ENCODE assay signal across 13 cellular contexts in genomic region chr15:92805080-92805708, GRCh38.
DNase-seq lines count a peak whose midpoint lies in the region; ATAC-seq and TF ChIP-seq lines count a peak whose summit lies in the region.
"Had no signal": no experiment of that assay in that cellular context is flagged by ENCODE, and none has a peak within 500 bp of the region (broad histone marks: within the 10 kb centered on the region; RNA-seq: fewer than 3 reads in every experiment).

No MANE protein-coding gene starts in this region.

- no peaks in the 10 kb centered on the region for H3K27me3 Mint-ChIP-seq in CD8-positive, alpha-beta memory T cell
- no peaks in the 10 kb centered on the region for H3K27me3 Mint-ChIP-seq in activated T-helper 1 cell treated with anti-CD3 and anti-CD28 coated beads, Interleukin-12 subunit alpha, Interleukin-12 subunit beta, Interleukin-2, Interleukin-4 antibody, amounts not matched to agents 30 ng/mL and 10 ng/mL and 1 ng/mL, durations not matched to agents 14 hours and 24 hours and 36 hours (ENCODE audit: insufficient read depth)
- H3K27me3 Mint-ChIP-seq in T-helper 17 cell = no peaks in the 10 kb centered on the region
- H3K27me3 Mint-ChIP-seq: brain; CD4-positive, alpha-beta memory T cell had no signal

- peaks cover 14% of the 10 kb centered on the region for H3K4me1 ChIP-seq in CD8-positive, alpha-beta memory T cell (ENCODE audit: insufficient read depth, low read length)
- H3K4me1 ChIP-seq in foreskin keratinocyte = peaks cover 27% of the 10 kb centered on the region

- H3K9me3 ChIP-seq in CD8-positive, alpha-beta memory T cell (ENCODE audit: low read length) = no peaks in the 10 kb centered on the region
- H3K9me3 ChIP-seq in T-helper 17 cell (ENCODE audit: control insufficient read depth, low read length, poor library complexity, severe bottlenecking) = no peaks in the 10 kb centered on the region

- H3K36me3 Mint-ChIP-seq in CD8-positive, alpha-beta memory T cell = peaks cover 0 to 7% (median 4%) of the 10 kb centered on the region in 3 donors
- H3K36me3 Mint-ChIP-seq in activated T-helper 1 cell treated with anti-CD3 and anti-CD28 coated beads, Interleukin-12 subunit alpha, Interleukin-12 subunit beta, Interleukin-2, Interleukin-4 antibody, amounts not matched to agents 30 ng/mL and 10 ng/mL and 1 ng/mL, durations not matched to agents 14 hours and 24 hours and 36 hours (ENCODE audit: low read depth) = peaks cover 3% of the 10 kb centered on the region
- peaks cover 4% of the 10 kb centered on the region for H3K36me3 Mint-ChIP-seq in T-helper 17 cell (ENCODE audit: low read depth)

- ATAC-seq in foreskin keratinocyte (no peak), T-helper 17 cell (no peak), left colon (no peak)
- ATAC-seq: naive thymus-derived CD4-positive, alpha-beta T cell had no signal

- TF ChIP-seq CTCF in foreskin keratinocyte (conservative IDR thresholded peaks at IDR 0.05) = no peak

- no peak overlapping the region for H3K27ac Mint-ChIP-seq in CD8-positive, alpha-beta memory T cell
- H3K27ac Mint-ChIP-seq in activated T-helper 1 cell treated with anti-CD3 and anti-CD28 coated beads, Interleukin-12 subunit alpha, Interleukin-12 subunit beta, Interleukin-2, Interleukin-4 antibody, amounts not matched to agents 30 ng/mL and 10 ng/mL and 1 ng/mL, durations not matched to agents 14 hours and 24 hours and 36 hours = peak overlapping the region; percentile 67
- no peak overlapping the region for H3K27ac Mint-ChIP-seq in T-helper 17 cell

- CTCF ChIA-PET in CD8-positive, alpha-beta memory T cell (lab: Charles Lee) = interaction anchor here (1.3 to 1.6 kb wide), 5 partner anchors 8 to 283 kb away, joined by 3 to 12 read pairs (median 4); no protein-coding TSS in a partner anchor

- H3K9me3 Mint-ChIP-seq in CD8-positive, alpha-beta memory T cell = no peaks in the 10 kb centered on the region
- peaks cover 3% of the 10 kb centered on the region for H3K9me3 Mint-ChIP-seq in activated T-helper 1 cell treated with anti-CD3 and anti-CD28 coated beads, Interleukin-12 subunit alpha, Interleukin-12 subunit beta, Interleukin-2, Interleukin-4 antibody, amounts not matched to agents 30 ng/mL and 10 ng/mL and 1 ng/mL, durations not matched to agents 14 hours and 24 hours and 36 hours
- H3K9me3 Mint-ChIP-seq: CD4-positive, alpha-beta memory T cell; naive thymus-derived CD4-positive, alpha-beta T cell had no signal

- POLR2A ChIA-PET in CD8-positive, alpha-beta memory T cell (lab: Charles Lee) = interaction anchor here (0.6 to 1.1 kb wide), 3 partner anchors 94 to 107 kb away, joined by 4 read pairs; no protein-coding TSS in a partner anchor

- H3K4me3 Mint-ChIP-seq in CD8-positive, alpha-beta memory T cell = no peak overlapping the region
- H3K4me3 Mint-ChIP-seq in activated T-helper 1 cell treated with anti-CD3 and anti-CD28 coated beads, Interleukin-12 subunit alpha, Interleukin-12 subunit beta, Interleukin-2, Interleukin-4 antibody, amounts not matched to agents 30 ng/mL and 10 ng/mL and 1 ng/mL, durations not matched to agents 14 hours and 24 hours and 36 hours = no peak overlapping the region
- no peak overlapping the region for H3K4me3 Mint-ChIP-seq in T-helper 17 cell
- H3K4me3 Mint-ChIP-seq: naive thymus-derived CD4-positive, alpha-beta T cell had no signal

- in situ Hi-C loops in KBM-7 (cut with MboI; ENCODE audit: low pct_unique_long_range_greater_than_20kb, low sequenced_read_pairs) = no loop called here

- H3K4me1 Mint-ChIP-seq in CD8-positive, alpha-beta memory T cell = peaks cover 21 to 28% (median 26%) of the 10 kb centered on the region in 3 donors
- H3K4me1 Mint-ChIP-seq in activated T-helper 1 cell treated with anti-CD3 and anti-CD28 coated beads, Interleukin-12 subunit alpha, Interleukin-12 subunit beta, Interleukin-2, Interleukin-4 antibody, amounts not matched to agents 30 ng/mL and 10 ng/mL and 1 ng/mL, durations not matched to agents 14 hours and 24 hours and 36 hours (ENCODE audit: low read depth) = peaks cover 52% of the 10 kb centered on the region
- peaks cover 23% of the 10 kb centered on the region for H3K4me1 Mint-ChIP-seq in T-helper 17 cell

- no peaks in the 10 kb centered on the region for H3K27me3 ChIP-seq in CD8-positive, alpha-beta memory T cell (ENCODE audit: insufficient read depth, low read length, poor library complexity, severe bottlenecking)
- H3K27me3 ChIP-seq in foreskin keratinocyte = no peaks in the 10 kb centered on the region
- H3K27me3 ChIP-seq: MG63 had no signal

- no peaks in the 10 kb centered on the region for H3K36me3 ChIP-seq in CD8-positive, alpha-beta memory T cell (ENCODE audit: insufficient read depth, low read length)

- no peak overlapping the region for H3K4me3 ChIP-seq in CD8-positive, alpha-beta memory T cell (ENCODE audit: low read length)
- no peak overlapping the region for H3K4me3 ChIP-seq in skin epidermis
- H3K4me3 ChIP-seq: MG63 had no signal

- peak overlapping the region; percentile 75 for H3K27ac ChIP-seq in CD8-positive, alpha-beta memory T cell (ENCODE audit: low read depth, low read length)
- H3K27ac ChIP-seq in foreskin keratinocyte (peak overlapping the region; percentile 98), skin epidermis (peak overlapping the region in 20 of 21 experiments; percentile 70 to 92 (median 85))

- intact Hi-C loops in activated T-helper 1 cell treated with anti-CD3 and anti-CD28 coated beads, Interleukin-12 subunit alpha, Interleukin-12 subunit beta, Interleukin-2, Interleukin-4 antibody, amounts not matched to agents 30 ng/mL and 10 ng/mL and 1 ng/mL, durations not matched to agents 14 hours and 24 hours and 36 hours (cut with micrococcal nuclease) = loop anchor here (10.0 kb wide), 2 partner anchors 950 to 1330 kb away; partner anchors contain the start of gene SLCO3A1
- intact Hi-C loops in left colon (cut with DNase I, micrococcal nuclease) = loop anchor here in 1 of 2 donors (10.0 kb wide), 1 partner anchor 110 kb away; no protein-coding TSS in a partner anchor

- no peak for DNase-seq in CD8-positive, alpha-beta memory T cell
- DNase-seq in activated T-helper 1 cell treated with anti-CD3 and anti-CD28 coated beads, Interleukin-12 subunit alpha, Interleukin-12 subunit beta, Interleukin-2, Interleukin-4 antibody, amounts not matched to agents 30 ng/mL and 10 ng/mL and 1 ng/mL, durations not matched to agents 14 hours and 24 hours and 36 hours (ENCODE audit: low spot score) = no peak
- DNase-seq in foreskin keratinocyte (no peak), T-helper 17 cell (no peak), GOT3 (lab: John Stamatoyannopoulos, UW) (no peak), left colon (no peak), KBM-7 (no peak)
- DNase-seq: CD4-positive, alpha-beta memory T cell; naive thymus-derived CD4-positive, alpha-beta T cell; NCI-H510A treated with DMSO at 0.1 percent for 48 hours had no signal
